1 cellular context compared by ENCODE assay signal in the genomic region with DNA sequence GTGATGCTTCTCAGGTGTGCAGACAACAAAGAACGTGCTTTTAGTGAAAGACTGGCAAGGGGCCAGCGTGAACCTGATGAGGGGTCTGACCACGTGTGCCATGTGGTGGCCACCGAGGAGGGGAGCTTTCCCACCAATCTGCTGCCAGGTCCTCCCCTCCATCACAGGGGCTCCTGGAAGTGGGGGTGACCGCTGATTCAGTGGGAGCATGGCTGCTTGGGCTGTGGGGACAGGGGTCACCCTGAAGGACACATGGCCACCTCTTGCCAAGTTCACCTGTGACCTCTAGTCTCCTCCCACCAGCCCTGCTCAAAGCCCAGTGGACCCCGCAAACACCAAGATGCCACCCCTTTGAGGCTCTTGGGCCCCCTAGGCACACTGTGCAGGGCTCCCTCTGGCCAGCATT.
A peak's percentile ranks its signal among the peaks of the same experiment; 100 is the strongest.
TF ChIP-seq lines count a peak whose summit lies in the region.

No MANE protein-coding gene starts in this region.

TF ChIP-seq in HepG2, 621 proteins besides CTCF, POLR2A, EP300 and RAD21 (continued from another document and continues in another):
- no peak for TF ChIP-seq CCDC6 (CRISPR knock-in tag; IDR thresholded peaks at IDR 0.05)
- no peak for TF ChIP-seq ZNF597 (CRISPR knock-in tag; IDR thresholded peaks at IDR 0.05)
- TF ChIP-seq ISX (CRISPR knock-in tag; conservative IDR thresholded peaks at IDR 0.05): no peak
- TF ChIP-seq ZNF136 (CRISPR knock-in tag; IDR thresholded peaks at IDR 0.05; ENCODE audit: low read depth): peak; percentile 74; the same call in 1 of the 2 replicates
- no peak for TF ChIP-seq NR3C1 (CRISPR knock-in tag; IDR thresholded peaks at IDR 0.05)
- no peak for TF ChIP-seq ZNF329 (CRISPR knock-in tag; IDR thresholded peaks at IDR 0.05; ENCODE audit: low read depth)
- TF ChIP-seq RAD51 (IDR thresholded peaks at IDR 0.05; ENCODE audit: borderline replicate concordance): no peak
- no peak for TF ChIP-seq ESRRA (CRISPR knock-in tag; IDR thresholded peaks at IDR 0.05; ENCODE audit: low read depth)
- peak; percentile 48; the same call in 1 of the 2 replicates for TF ChIP-seq MYC (CRISPR knock-in tag; IDR thresholded peaks at IDR 0.05; ENCODE audit: borderline replicate concordance)
- no peak for TF ChIP-seq KLF11 (CRISPR knock-in tag; IDR thresholded peaks at IDR 0.05)
- peak; percentile 58; the same call in 1 of the 2 replicates for TF ChIP-seq ZFP90 (CRISPR knock-in tag; IDR thresholded peaks at IDR 0.05; ENCODE audit: borderline replicate concordance)
- TF ChIP-seq CC2D1A (CRISPR knock-in tag; IDR thresholded peaks at IDR 0.05): no peak
- 0 out of 2 replicates have a peak, but pooled peaks have one; percentile 83 for TF ChIP-seq ZNF10 (CRISPR knock-in tag; IDR thresholded peaks at IDR 0.05; ENCODE audit: borderline replicate concordance, low read depth)
- TF ChIP-seq ARNT2 (CRISPR knock-in tag; IDR thresholded peaks at IDR 0.05; ENCODE audit: low read depth): 0 out of 2 replicates have a peak, but pooled peaks have one; percentile 38
- TF ChIP-seq KDM2A (CRISPR knock-in tag; IDR thresholded peaks at IDR 0.05; ENCODE audit: borderline replicate concordance, low read depth): no peak
- TF ChIP-seq, protein P1, sequence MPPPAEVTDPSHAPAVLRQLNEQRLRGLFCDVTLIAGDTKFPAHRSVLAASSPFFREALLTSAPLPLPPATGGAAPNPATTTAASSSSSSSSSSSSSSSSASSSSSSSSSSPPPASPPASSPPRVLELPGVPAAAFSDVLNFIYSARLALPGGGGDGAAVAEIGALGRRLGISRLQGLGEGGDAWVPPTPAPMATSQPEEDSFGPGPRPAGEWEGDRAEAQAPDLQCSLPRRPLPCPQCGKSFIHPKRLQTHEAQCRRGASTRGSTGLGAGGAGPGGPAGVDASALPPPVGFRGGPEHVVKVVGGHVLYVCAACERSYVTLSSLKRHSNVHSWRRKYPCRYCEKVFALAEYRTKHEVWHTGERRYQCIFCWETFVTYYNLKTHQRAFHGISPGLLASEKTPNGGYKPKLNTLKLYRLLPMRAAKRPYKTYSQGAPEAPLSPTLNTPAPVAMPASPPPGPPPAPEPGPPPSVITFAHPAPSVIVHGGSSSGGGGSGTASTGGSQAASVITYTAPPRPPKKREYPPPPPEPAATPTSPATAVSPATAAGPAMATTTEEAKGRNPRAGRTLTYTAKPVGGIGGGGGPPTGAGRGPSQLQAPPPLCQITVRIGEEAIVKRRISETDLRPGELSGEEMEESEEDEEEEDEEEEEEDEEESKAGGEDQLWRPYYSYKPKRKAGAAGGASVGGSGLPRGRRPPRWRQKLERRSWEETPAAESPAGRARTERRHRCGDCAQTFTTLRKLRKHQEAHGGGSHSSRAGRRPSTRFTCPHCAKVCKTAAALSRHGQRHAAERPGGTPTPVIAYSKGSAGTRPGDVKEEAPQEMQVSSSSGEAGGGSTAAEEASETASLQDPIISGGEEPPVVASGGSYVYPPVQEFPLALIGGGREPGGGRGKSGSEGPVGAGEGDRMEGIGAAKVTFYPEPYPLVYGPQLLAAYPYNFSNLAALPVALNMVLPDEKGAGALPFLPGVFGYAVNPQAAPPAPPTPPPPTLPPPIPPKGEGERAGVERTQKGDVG (CRISPR knock-in tag; IDR thresholded peaks at IDR 0.05; ENCODE audit: borderline replicate concordance): 0 out of 2 replicates have a peak, but pooled peaks have one; percentile 80
- peak; percentile 52; the same call in 1 of the 2 replicates for TF ChIP-seq BRD4 (CRISPR knock-in tag; IDR thresholded peaks at IDR 0.05)
- no peak for TF ChIP-seq ZNF777 (CRISPR knock-in tag; IDR thresholded peaks at IDR 0.05)
- TF ChIP-seq ZNF572 (CRISPR knock-in tag; IDR thresholded peaks at IDR 0.05): 0 out of 2 replicates have a peak, but pooled peaks have one; percentile 40
- peak; percentile 9; the same call in 1 of the 2 replicates for TF ChIP-seq ZNF567 (CRISPR knock-in tag; IDR thresholded peaks at IDR 0.05; ENCODE audit: borderline replicate concordance)
- TF ChIP-seq, protein P2, sequence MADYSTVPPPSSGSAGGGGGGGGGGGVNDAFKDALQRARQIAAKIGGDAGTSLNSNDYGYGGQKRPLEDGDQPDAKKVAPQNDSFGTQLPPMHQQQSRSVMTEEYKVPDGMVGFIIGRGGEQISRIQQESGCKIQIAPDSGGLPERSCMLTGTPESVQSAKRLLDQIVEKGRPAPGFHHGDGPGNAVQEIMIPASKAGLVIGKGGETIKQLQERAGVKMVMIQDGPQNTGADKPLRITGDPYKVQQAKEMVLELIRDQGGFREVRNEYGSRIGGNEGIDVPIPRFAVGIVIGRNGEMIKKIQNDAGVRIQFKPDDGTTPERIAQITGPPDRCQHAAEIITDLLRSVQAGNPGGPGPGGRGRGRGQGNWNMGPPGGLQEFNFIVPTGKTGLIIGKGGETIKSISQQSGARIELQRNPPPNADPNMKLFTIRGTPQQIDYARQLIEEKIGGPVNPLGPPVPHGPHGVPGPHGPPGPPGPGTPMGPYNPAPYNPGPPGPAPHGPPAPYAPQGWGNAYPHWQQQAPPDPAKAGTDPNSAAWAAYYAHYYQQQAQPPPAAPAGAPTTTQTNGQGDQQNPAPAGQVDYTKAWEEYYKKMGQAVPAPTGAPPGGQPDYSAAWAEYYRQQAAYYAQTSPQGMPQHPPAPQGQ (CRISPR knock-in tag; IDR thresholded peaks at IDR 0.05; ENCODE audit: borderline replicate concordance): peak; percentile 91
- no peak for TF ChIP-seq XBP1 (CRISPR knock-in tag; IDR thresholded peaks at IDR 0.05)
- TF ChIP-seq, protein P3, sequence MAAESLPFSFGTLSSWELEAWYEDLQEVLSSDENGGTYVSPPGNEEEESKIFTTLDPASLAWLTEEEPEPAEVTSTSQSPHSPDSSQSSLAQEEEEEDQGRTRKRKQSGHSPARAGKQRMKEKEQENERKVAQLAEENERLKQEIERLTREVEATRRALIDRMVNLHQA (CRISPR knock-in tag; IDR thresholded peaks at IDR 0.05): no peak
- TF ChIP-seq AGO2 (optimal IDR thresholded peaks at IDR 0.05; ENCODE audit: low read depth, low read length): peak; percentile 92
- no peak for TF ChIP-seq ZNF343 (CRISPR knock-in tag; IDR thresholded peaks at IDR 0.05)
- TF ChIP-seq ZBTB42 (CRISPR knock-in tag; IDR thresholded peaks at IDR 0.05): peak; percentile 47; the same call in 1 of the 2 replicates
- TF ChIP-seq HES4 (CRISPR knock-in tag; IDR thresholded peaks at IDR 0.05; ENCODE audit: borderline replicate concordance): peak; percentile 59; the same call in 1 of the 2 replicates
- TF ChIP-seq ATAD3A (CRISPR knock-in tag; IDR thresholded peaks at IDR 0.05): 0 out of 2 replicates have a peak, but pooled peaks have one; percentile 14
- TF ChIP-seq HHEX (CRISPR knock-in tag; IDR thresholded peaks at IDR 0.05): no peak
- 0 out of 2 replicates have a peak, but pooled peaks have one; percentile 28 for TF ChIP-seq ZNF772 (CRISPR knock-in tag; IDR thresholded peaks at IDR 0.05)
- peak; percentile 26 for TF ChIP-seq ZNF547 (CRISPR knock-in tag; IDR thresholded peaks at IDR 0.05)
- no peak for TF ChIP-seq DPF2 (CRISPR knock-in tag; IDR thresholded peaks at IDR 0.05; ENCODE audit: borderline replicate concordance, low read depth)
- peak; percentile 57; the same call in 1 of the 2 replicates for TF ChIP-seq SMAD9 (CRISPR knock-in tag; IDR thresholded peaks at IDR 0.05)
- TF ChIP-seq ZNF234 (CRISPR knock-in tag; conservative IDR thresholded peaks at IDR 0.05): no peak
- TF ChIP-seq CEBPZ (IDR thresholded peaks at IDR 0.05; ENCODE audit: low read length): no peak
- no peak for TF ChIP-seq SP5 (CRISPR knock-in tag; IDR thresholded peaks at IDR 0.05; ENCODE audit: borderline replicate concordance, low read depth)
- no peak for TF ChIP-seq ZNF12 (CRISPR knock-in tag; IDR thresholded peaks at IDR 0.05)
- TF ChIP-seq NR2F6 (IDR thresholded peaks at IDR 0.05): 0 out of 2 replicates have a peak, but pooled peaks have one; percentile 2
- no peak for TF ChIP-seq NR2F6 (CRISPR knock-in tag; IDR thresholded peaks at IDR 0.05)
- peak; percentile 74; the same call in 1 of the 2 replicates for TF ChIP-seq SMAD1 (CRISPR knock-in tag; IDR thresholded peaks at IDR 0.05; ENCODE audit: borderline replicate concordance, low read depth)
- TF ChIP-seq CENPT (CRISPR knock-in tag; IDR thresholded peaks at IDR 0.05; ENCODE audit: low read depth): peak; percentile 49; the same call in 1 of the 2 replicates
- 0 out of 2 replicates have a peak, but pooled peaks have one; percentile 9 for TF ChIP-seq HNRNPL (IDR thresholded peaks at IDR 0.05; ENCODE audit: low read depth, low read length)
- TF ChIP-seq E2F5 (CRISPR knock-in tag; conservative IDR thresholded peaks at IDR 0.05): no peak
- TF ChIP-seq ZBTB1 (CRISPR knock-in tag; IDR thresholded peaks at IDR 0.05; ENCODE audit: borderline replicate concordance): no peak
- TF ChIP-seq ETV6 (CRISPR knock-in tag; conservative IDR thresholded peaks at IDR 0.05): 0 out of 2 replicates have a peak, but pooled peaks have one; percentile 12
